ENCODE assay signal across 18 cellular contexts in genomic region chr1:167881786-167882185, GRCh38. TPM values are rescaled to one million over a fixed set of nuclear protein-coding genes. Genes with fewer than 3 reads are reported as not detected.
A peak's percentile ranks its signal among the peaks of the same experiment; 100 is the strongest.
DNase-seq lines count a peak whose midpoint lies in the region; ATAC-seq and TF ChIP-seq lines count a peak whose summit lies in the region.
"Had no signal": no experiment of that assay in that cellular context is flagged by ENCODE, and none has a peak within 500 bp of the region (broad histone marks: within the 10 kb centered on the region; RNA-seq: fewer than 3 reads in every experiment).

No MANE protein-coding gene starts in this region.

- no peak overlapping the region for H3K4me3 ChIP-seq in cardiac muscle cell
- no peak overlapping the region for H3K4me3 ChIP-seq in right atrium auricular region
- no peak overlapping the region for H3K4me3 ChIP-seq in brain microvascular endothelial cell (ENCODE audit: low read depth, low read length)
- H3K4me3 ChIP-seq in trophoblast cell (ENCODE audit: low read depth, low read length) = no peak overlapping the region
- H3K4me3 ChIP-seq: BLaER1 treated with 17β-estradiol and CSF1 and Interleukin-3, amounts not matched to agents 10 nM and 100 nM; GM23338; MG63 had no signal

- H3K9me3 ChIP-seq in cardiac muscle cell (ENCODE audit: low read depth) (no peaks in the 10 kb centered on the region), right atrium auricular region (no peaks in the 10 kb centered on the region), trophoblast cell (ENCODE audit: insufficient read depth, low read depth, low read length) (no peaks in the 10 kb centered on the region)

- H3K9me3 Mint-ChIP-seq in activated naive CD4-positive, alpha-beta T cell treated with anti-CD3 and anti-CD28 coated beads, Interleukin-2, amount 50 U/mL, for 72 hours = no peaks in the 10 kb centered on the region

- POLR2A ChIA-PET in RWPE1 (lab: Yijun Ruan, JAX; ENCODE audit: low non-redundant PET) = no interaction called here

- no peak overlapping the region for H2AFZ ChIP-seq in trophoblast cell (ENCODE audit: insufficient read depth, low read length, poor library complexity)
- H2AFZ ChIP-seq: GM23338 had no signal

- no peak overlapping the region for H3K14ac ChIP-seq in trophoblast cell (ENCODE audit: low read length)

- no peak for DNase-seq in cardiac muscle cell (ENCODE audit: low read depth in 1 of 2, low spot score in 1 of 2)
- no peak for DNase-seq in right atrium auricular region (ENCODE audit: low spot score)
- DNase-seq in RWPE1 (ENCODE audit: low spot score) = peak; percentile 8
- DNase-seq in brain microvascular endothelial cell = peak; percentile 31
- DNase-seq in trophoblast cell = no peak
- no peak for DNase-seq in activated naive CD4-positive, alpha-beta T cell treated with anti-CD3 and anti-CD28 coated beads, Interleukin-2, amount 50 U/mL, for 72 hours (ENCODE audit: low spot score in 2 of 2)
- DNase-seq in stimulated activated naive CD8-positive, alpha-beta T cell treated with anti-CD3 and anti-CD28 coated beads, Interleukin-15, Interleukin-2, amounts not matched to agents 100 U/mL and 50 U/mL, for 24 hours = no peak
- DNase-seq: Karpas-422, MG63, NCI-H1092 treated with DMSO at 0.1 percent for 48 hours, NCI-H1694, NCI-H2107, NCI-H2227 treated with DMSO at 0.1 percent for 48 hours, NCI-H524 treated with DMSO at 0.1 percent for 48 hours, SIG-M5 had no signal

- no peak overlapping the region for H3K9ac ChIP-seq in trophoblast cell (ENCODE audit: low read length)
- H3K9ac ChIP-seq: BLaER1 treated with 17β-estradiol and CSF1 and Interleukin-3, amounts not matched to agents 10 nM and 100 nM had no signal

- H2BK120ac ChIP-seq in trophoblast cell (ENCODE audit: insufficient read depth, low read length, poor library complexity) = no peak overlapping the region

- no peak overlapping the region for H3K4me2 ChIP-seq in trophoblast cell (ENCODE audit: low read length)
- H3K4me2 ChIP-seq: BLaER1 treated with 17β-estradiol and CSF1 and Interleukin-3, amounts not matched to agents 10 nM and 100 nM; GM23338 had no signal

- H2AK5ac ChIP-seq in trophoblast cell (ENCODE audit: low read length) = no peak overlapping the region

- H3K36me3 Mint-ChIP-seq in activated naive CD4-positive, alpha-beta T cell treated with anti-CD3 and anti-CD28 coated beads, Interleukin-2, amount 50 U/mL, for 72 hours = no peaks in the 10 kb centered on the region

- H3K27ac ChIP-seq in cardiac muscle cell (peak overlapping the region; percentile 91), right atrium auricular region (no peak overlapping the region), RWPE1 (no peak overlapping the region), brain microvascular endothelial cell (peak overlapping the region; percentile 13), trophoblast cell (ENCODE audit: low read depth, low read length) (no peak overlapping the region)
- H3K27ac ChIP-seq: BLaER1 treated with 17β-estradiol and CSF1 and Interleukin-3, amounts not matched to agents 10 nM and 100 nM had no signal

- H4K12ac ChIP-seq in trophoblast cell (ENCODE audit: low read depth, low read length) = no peak overlapping the region

- H3K23ac ChIP-seq in trophoblast cell (ENCODE audit: low read length) = no peak overlapping the region

- no peak overlapping the region for H3K27ac Mint-ChIP-seq in activated naive CD4-positive, alpha-beta T cell treated with anti-CD3 and anti-CD28 coated beads, Interleukin-2, amount 50 U/mL, for 72 hours
- H3K27ac Mint-ChIP-seq: GM23338 had no signal

- no peak overlapping the region for H2BK12ac ChIP-seq in trophoblast cell (ENCODE audit: low read length)

- no peak overlapping the region for H4K8ac ChIP-seq in trophoblast cell (ENCODE audit: low read depth, low read length)

- in situ Hi-C loops in brain microvascular endothelial cell (cut with HindIII; ENCODE audit: low pct_ligation_motif_present, low sequenced_read_pairs) = no loop called here

- no peaks in the 10 kb centered on the region for H3K36me3 ChIP-seq in cardiac muscle cell
- no peaks in the 10 kb centered on the region for H3K36me3 ChIP-seq in right atrium auricular region
- H3K36me3 ChIP-seq in brain microvascular endothelial cell (replicated peaks) = no peaks in the 10 kb centered on the region
- H3K36me3 ChIP-seq in trophoblast cell (ENCODE audit: control insufficient read depth in 1 of 2, insufficient read depth in 2 of 2, low read length in 2 of 2) = peaks cover 4 to 11% of the 10 kb centered on the region in 2 experiments
- H3K36me3 ChIP-seq: BLaER1 treated with 17β-estradiol and CSF1 and Interleukin-3, amounts not matched to agents 10 nM and 100 nM; MG63 had no signal

- no peak overlapping the region for H4K91ac ChIP-seq in trophoblast cell (ENCODE audit: low read depth, low read length)

- CTCF ChIA-PET in RWPE1 (lab: Yijun Ruan, JAX) = no interaction called here

- H3K79me1 ChIP-seq in trophoblast cell (ENCODE audit: low read length) = peaks cover 2% of the 10 kb centered on the region

- H3K4ac ChIP-seq in trophoblast cell (ENCODE audit: low read depth, low read length) = peak overlapping the region; percentile 76

- TF ChIP-seq CTCF in cardiac muscle cell (IDR thresholded peaks at IDR 0.05; ENCODE audit: low read depth, low read length) (no peak), right atrium auricular region (IDR thresholded peaks at IDR 0.05) (no peak), RWPE1 (conservative IDR thresholded peaks at IDR 0.05; ENCODE audit: low read depth) (no peak), brain microvascular endothelial cell (IDR thresholded peaks at IDR 0.05; ENCODE audit: low read depth, low read length, missing control alignments) (no peak)

- H3K27me3 ChIP-seq in cardiac muscle cell = no peaks in the 10 kb centered on the region
- H3K27me3 ChIP-seq in right atrium auricular region = no peaks in the 10 kb centered on the region
- no peaks in the 10 kb centered on the region for H3K27me3 ChIP-seq in brain microvascular endothelial cell (replicated peaks)
- H3K27me3 ChIP-seq in trophoblast cell (ENCODE audit: insufficient read depth, low read length) = no peaks in the 10 kb centered on the region
- H3K27me3 ChIP-seq: BLaER1 treated with 17β-estradiol and CSF1 and Interleukin-3, amounts not matched to agents 10 nM and 100 nM; MG63 had no signal

- WGBS in trophoblast cell (ENCODE audit: extremely low coverage, insufficient coverage, insufficient read length) = no CpG with 5 or more reads among the region's 3 CpGs

- peaks cover 4% of the 10 kb centered on the region for H3K79me2 ChIP-seq in trophoblast cell (ENCODE audit: control insufficient read depth, insufficient read depth, low read length, poor library complexity)

- H3K4me1 ChIP-seq in cardiac muscle cell (ENCODE audit: low read depth) = peaks cover 16% of the 10 kb centered on the region
- H3K4me1 ChIP-seq in right atrium auricular region = no peaks in the 10 kb centered on the region
- peaks cover 0 to 3% of the 10 kb centered on the region in 2 experiments for H3K4me1 ChIP-seq in trophoblast cell (ENCODE audit: control insufficient read depth in 1 of 2, insufficient read depth in 2 of 2, low read length in 2 of 2)
- H3K4me1 ChIP-seq: BLaER1 treated with 17β-estradiol and CSF1 and Interleukin-3, amounts not matched to agents 10 nM and 100 nM had no signal

- no peak for ATAC-seq in activated naive CD4-positive, alpha-beta T cell treated with anti-CD3 and anti-CD28 coated beads, Interleukin-2, amount 50 U/mL, for 72 hours
- no peak for ATAC-seq in stimulated activated naive CD8-positive, alpha-beta T cell treated with anti-CD3 and anti-CD28 coated beads, Interleukin-15, Interleukin-2, amounts not matched to agents 100 U/mL and 50 U/mL, for 24 hours
- no peak for ATAC-seq in HG02852 (IDR thresholded peaks at IDR 0.05; ENCODE audit: unreplicated experiment)
- ATAC-seq: GM23338 had no signal

- no peak overlapping the region for H2BK5ac ChIP-seq in trophoblast cell (ENCODE audit: low read depth, low read length, poor library complexity)

- H3K18ac ChIP-seq in trophoblast cell (ENCODE audit: low read length) = no peak overlapping the region

RNA-seq across cellular contexts. Expression of gene ADCY10, which starts 32.1 kb away (rescaled TPM):
- total RNA-seq in cardiac muscle cell (0.28 and 0.69 TPM in 2 replicates), right atrium auricular region (under 1 TPM in 1 of 2 donors, not detected in 1; 0.35 TPM)
- 0.44 and 0.82 TPM in 2 replicates for polyA plus RNA-seq in cardiac muscle cell
- 1.3 TPM in 2 replicates for polyA plus RNA-seq in trophoblast cell (2013)
- total RNA-seq in activated naive CD4-positive, alpha-beta T cell treated with anti-CD3 and anti-CD28 coated beads, Interleukin-2, amount 50 U/mL, for 72 hours = under 1 TPM; 0.18 to 0.53 TPM
- total RNA-seq: GM23338 had no signal
- polyA plus RNA-seq: GM23338 had no signal

RNA-seq across cellular contexts. Expression of gene DCAF6, which starts 54.7 kb away (rescaled TPM):
- 50.8 and 52.0 TPM in 2 replicates for total RNA-seq in cardiac muscle cell
- 92.7 and 96.1 TPM in 2 replicates for polyA plus RNA-seq in cardiac muscle cell
- total RNA-seq in right atrium auricular region = 100 to 1,000 TPM; 126 to 161 TPM
- polyA plus RNA-seq in trophoblast cell (2013) = 75.9 and 76.4 TPM in 2 replicates
- total RNA-seq in activated naive CD4-positive, alpha-beta T cell treated with anti-CD3 and anti-CD28 coated beads, Interleukin-2, amount 50 U/mL, for 72 hours = 10 to 100 TPM; 28.1 to 33.0 TPM

RNA-seq across cellular contexts. Expression of gene MPC2, which starts 55.1 kb away (rescaled TPM):
- total RNA-seq in cardiac muscle cell (56.8 and 69.5 TPM in 2 replicates), right atrium auricular region (100 to 1,000 TPM in 1 of 2 donors, 10 to 100 TPM in 1; 71.4 to 122 TPM)
- 231 and 234 TPM in 2 replicates for polyA plus RNA-seq in cardiac muscle cell
- 61.6 and 67.9 TPM in 2 replicates for polyA plus RNA-seq in trophoblast cell (2013)
- total RNA-seq in activated naive CD4-positive, alpha-beta T cell treated with anti-CD3 and anti-CD28 coated beads, Interleukin-2, amount 50 U/mL, for 72 hours = 10 to 100 TPM; 60.3 to 68.6 TPM

Comparison
In these comparisons a context has a peak if more than half of its experiments do, and no peak if none do; other contexts are left out.
1. H3K27ac ChIP-seq: peak in cardiac muscle cell (single experiment) and brain microvascular endothelial cell (single experiment); none in right atrium auricular region (0 of 2), RWPE1 (single experiment) and trophoblast cell (single experiment).
2. DNase-seq: peak in RWPE1 (single experiment) and brain microvascular endothelial cell (single experiment); none in cardiac muscle cell (0 of 2), right atrium auricular region (single experiment), trophoblast cell (0 of 2), activated naive CD4-positive, alpha-beta T cell treated with anti-CD3 and anti-CD28 coated beads, Interleukin-2, amount 50 U/mL, for 72 hours (0 of 2) and stimulated activated naive CD8-positive, alpha-beta T cell treated with anti-CD3 and anti-CD28 coated beads, Interleukin-15, Interleukin-2, amounts not matched to agents 100 U/mL and 50 U/mL, for 24 hours (single experiment).